1 cellular context compared by ENCODE assay signal in the genomic region with DNA sequence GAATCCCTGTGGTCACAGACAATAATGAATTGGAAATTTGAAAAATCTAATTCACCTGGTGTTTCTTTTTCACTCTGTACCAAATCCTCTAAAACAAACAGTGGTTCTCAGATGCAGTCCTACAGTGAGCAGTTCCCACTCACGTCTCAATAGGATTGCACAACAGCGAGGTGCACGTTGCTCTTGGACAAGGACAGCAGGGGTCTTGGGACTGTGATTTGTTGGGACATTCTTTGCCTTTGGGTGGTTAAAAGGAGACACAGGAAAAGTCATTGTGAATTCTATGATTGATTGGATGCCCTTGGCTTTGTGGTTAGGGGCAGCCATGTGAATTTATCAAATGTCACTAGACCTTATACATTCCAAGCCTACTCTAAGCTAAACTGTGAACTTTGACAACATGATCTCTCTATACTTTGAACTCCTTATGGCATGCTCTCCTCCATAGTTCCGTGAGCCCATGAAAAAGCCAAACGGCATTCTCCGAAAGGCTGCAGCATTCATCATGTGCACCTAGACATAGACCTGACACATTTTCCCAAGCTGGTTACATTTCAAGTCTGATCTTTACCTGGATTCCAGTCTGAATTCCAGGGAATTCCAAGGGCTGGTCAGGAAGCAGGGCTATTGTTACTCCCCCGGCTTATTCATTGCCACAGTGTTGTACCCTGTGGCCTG.
TF ChIP-seq lines count a peak whose summit lies in the region.

No MANE protein-coding gene starts in this region.

TF ChIP-seq in K562, 482 proteins besides CTCF, POLR2A, EP300 and RAD21:
- no peak for TF ChIP-seq CEBPG (CRISPR knock-in tag; IDR thresholded peaks at IDR 0.05)
- peak in 1 of 2 experiments; percentile 32; a peak in 1 of 4 replicates for TF ChIP-seq CEBPG (tag; conservative IDR thresholded peaks at IDR 0.05 in 1 of 2, IDR thresholded peaks at IDR 0.05 in 1 of 2)
- TF ChIP-seq, protein P1, sequence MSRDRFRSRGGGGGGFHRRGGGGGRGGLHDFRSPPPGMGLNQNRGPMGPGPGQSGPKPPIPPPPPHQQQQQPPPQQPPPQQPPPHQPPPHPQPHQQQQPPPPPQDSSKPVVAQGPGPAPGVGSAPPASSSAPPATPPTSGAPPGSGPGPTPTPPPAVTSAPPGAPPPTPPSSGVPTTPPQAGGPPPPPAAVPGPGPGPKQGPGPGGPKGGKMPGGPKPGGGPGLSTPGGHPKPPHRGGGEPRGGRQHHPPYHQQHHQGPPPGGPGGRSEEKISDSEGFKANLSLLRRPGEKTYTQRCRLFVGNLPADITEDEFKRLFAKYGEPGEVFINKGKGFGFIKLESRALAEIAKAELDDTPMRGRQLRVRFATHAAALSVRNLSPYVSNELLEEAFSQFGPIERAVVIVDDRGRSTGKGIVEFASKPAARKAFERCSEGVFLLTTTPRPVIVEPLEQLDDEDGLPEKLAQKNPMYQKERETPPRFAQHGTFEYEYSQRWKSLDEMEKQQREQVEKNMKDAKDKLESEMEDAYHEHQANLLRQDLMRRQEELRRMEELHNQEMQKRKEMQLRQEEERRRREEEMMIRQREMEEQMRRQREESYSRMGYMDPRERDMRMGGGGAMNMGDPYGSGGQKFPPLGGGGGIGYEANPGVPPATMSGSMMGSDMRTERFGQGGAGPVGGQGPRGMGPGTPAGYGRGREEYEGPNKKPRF (IDR thresholded peaks at IDR 0.05; ENCODE audit: low read depth, low read length), result no peak
- TF ChIP-seq CEBPB (tag; IDR thresholded peaks at IDR 0.05), result peak; percentile 57
